ENCODE assay signal across 17 cellular contexts in genomic region chr6:125924697-125925358, GRCh38. TPM values are rescaled to one million over a fixed set of nuclear protein-coding genes. Genes with fewer than 3 reads are reported as not detected.
DNase-seq lines count a peak whose midpoint lies in the region; ATAC-seq, FAIRE-seq and TF ChIP-seq lines count a peak whose summit lies in the region.
"Had no signal": no experiment of that assay in that cellular context is flagged by ENCODE, and none has a peak within 500 bp of the region (broad histone marks: within the 10 kb centered on the region; RNA-seq: fewer than 3 reads in every experiment).

No MANE protein-coding gene starts in this region.

- no peak overlapping the region for H3K4me3 Mint-ChIP-seq in activated CD8-positive, alpha-beta T cell treated with anti-CD3 and anti-CD28 coated beads, Interleukin-2, amount 10 ng/mL, durations not matched to agents 7 days and 5 days
- H3K4me3 Mint-ChIP-seq in activated CD8-positive, alpha-beta T cell treated with anti-CD3 and anti-CD28 coated beads for 36 hours, result no peak overlapping the region
- H3K4me3 Mint-ChIP-seq in CD8-positive, alpha-beta memory T cell, result no peak overlapping the region
- no peak overlapping the region for H3K4me3 Mint-ChIP-seq in activated T-helper 1 cell treated with anti-CD3 and anti-CD28 coated beads, Interleukin-12 subunit alpha, Interleukin-12 subunit beta, Interleukin-2, Interleukin-4 antibody, amounts not matched to agents 30 ng/mL and 10 ng/mL and 1 ng/mL, durations not matched to agents 14 hours and 24 hours and 36 hours
- H3K4me3 Mint-ChIP-seq: activated B cell treated with CpG ODN at 0.5 μM for 24 hours; activated naive CD8-positive, alpha-beta T cell; neural crest cell; stimulated activated naive CD8-positive, alpha-beta T cell treated with anti-CD3 and anti-CD28 coated beads, Interleukin-15, amount 100 ng/mL, for 72 hours had no signal

- no peaks in the 10 kb centered on the region for H3K4me1 ChIP-seq in CD8-positive, alpha-beta memory T cell (ENCODE audit: insufficient read depth, low read length)
- no peaks in the 10 kb centered on the region for H3K4me1 ChIP-seq in kidney (ENCODE audit: control insufficient read depth in 1 of 2, insufficient read depth in 1 of 2, low read depth in 1 of 2, low read length in 2 of 2)

- CTCF ChIA-PET in activated CD8-positive, alpha-beta T cell treated with anti-CD3 and anti-CD28 coated beads, Interleukin-2, amount 10 ng/mL, durations not matched to agents 7 days and 5 days (lab: Charles Lee), result interaction anchor here (0.8 to 6.5 kb wide), 9 partner anchors 18 to 144 kb away, joined by 3 to 46 read pairs (median 5); partner anchors contain the start of genes HINT3 and NCOA7
- CTCF ChIA-PET in activated CD8-positive, alpha-beta T cell treated with anti-CD3 and anti-CD28 coated beads for 36 hours (lab: Charles Lee), result interaction anchor here (0.8 to 1.9 kb wide), 4 partner anchors 28 to 133 kb away, joined by 3 to 9 read pairs (median 4); partner anchors contain the start of gene HINT3
- CTCF ChIA-PET in CD8-positive, alpha-beta memory T cell (lab: Charles Lee), result interaction anchor here (1.5 to 2.9 kb wide), 2 partner anchors 31 to 133 kb away, joined by 4 to 9 read pairs; partner anchors contain the start of genes HINT3 and NCOA7

- peaks cover 41% of the 10 kb centered on the region for H3K4me1 Mint-ChIP-seq in activated CD8-positive, alpha-beta T cell treated with anti-CD3 and anti-CD28 coated beads, Interleukin-2, amount 10 ng/mL, durations not matched to agents 7 days and 5 days (ENCODE audit: low read depth)
- H3K4me1 Mint-ChIP-seq in activated CD8-positive, alpha-beta T cell treated with anti-CD3 and anti-CD28 coated beads for 36 hours (ENCODE audit: low read depth), result peaks cover 20% of the 10 kb centered on the region
- peaks cover 0 to 5% (median 2%) of the 10 kb centered on the region in 3 donors for H3K4me1 Mint-ChIP-seq in CD8-positive, alpha-beta memory T cell
- H3K4me1 Mint-ChIP-seq in activated T-helper 1 cell treated with anti-CD3 and anti-CD28 coated beads, Interleukin-12 subunit alpha, Interleukin-12 subunit beta, Interleukin-2, Interleukin-4 antibody, amounts not matched to agents 30 ng/mL and 10 ng/mL and 1 ng/mL, durations not matched to agents 14 hours and 24 hours and 36 hours (ENCODE audit: low read depth), result peaks cover 52% of the 10 kb centered on the region
- H3K4me1 Mint-ChIP-seq: neural crest cell had no signal

- H3K9me3 Mint-ChIP-seq in activated CD8-positive, alpha-beta T cell treated with anti-CD3 and anti-CD28 coated beads, Interleukin-2, amount 10 ng/mL, durations not matched to agents 7 days and 5 days (ENCODE audit: insufficient read depth), result no peaks in the 10 kb centered on the region
- H3K9me3 Mint-ChIP-seq in activated CD8-positive, alpha-beta T cell treated with anti-CD3 and anti-CD28 coated beads for 36 hours, result no peaks in the 10 kb centered on the region
- H3K9me3 Mint-ChIP-seq in CD8-positive, alpha-beta memory T cell, result no peaks in the 10 kb centered on the region
- no peaks in the 10 kb centered on the region for H3K9me3 Mint-ChIP-seq in activated T-helper 1 cell treated with anti-CD3 and anti-CD28 coated beads, Interleukin-12 subunit alpha, Interleukin-12 subunit beta, Interleukin-2, Interleukin-4 antibody, amounts not matched to agents 30 ng/mL and 10 ng/mL and 1 ng/mL, durations not matched to agents 14 hours and 24 hours and 36 hours
- H3K9me3 Mint-ChIP-seq: activated B cell treated with CpG ODN at 0.5 μM for 24 hours; neural crest cell; stimulated activated naive CD8-positive, alpha-beta T cell treated with anti-CD3 and anti-CD28 coated beads, Interleukin-15, amount 100 ng/mL, for 72 hours had no signal

- H3K27ac ChIP-seq in CD8-positive, alpha-beta memory T cell (ENCODE audit: low read depth, low read length), result peak overlapping the region; percentile 40
- peak overlapping the region; percentile 27 to 39 for H3K27ac ChIP-seq in kidney (ENCODE audit: low read depth in 2 of 2, low read length in 2 of 2)

- no peak for ATAC-seq in activated CD8-positive, alpha-beta T cell treated with anti-CD3 and anti-CD28 coated beads, Interleukin-2, amount 10 ng/mL, durations not matched to agents 7 days and 5 days
- ATAC-seq in activated CD8-positive, alpha-beta T cell treated with anti-CD3 and anti-CD28 coated beads for 36 hours, result no peak
- ATAC-seq in GM18873 (IDR thresholded peaks at IDR 0.05; ENCODE audit: low FRiP score, unreplicated experiment), result no peak
- no peak for ATAC-seq in HG03520 (IDR thresholded peaks at IDR 0.05; ENCODE audit: unreplicated experiment)

- no peak for DNase-seq in activated CD8-positive, alpha-beta T cell treated with anti-CD3 and anti-CD28 coated beads, Interleukin-2, amount 10 ng/mL, durations not matched to agents 7 days and 5 days
- DNase-seq in activated CD8-positive, alpha-beta T cell treated with anti-CD3 and anti-CD28 coated beads for 36 hours, result no peak
- DNase-seq in CD8-positive, alpha-beta memory T cell, result no peak
- DNase-seq in activated T-helper 1 cell treated with anti-CD3 and anti-CD28 coated beads, Interleukin-12 subunit alpha, Interleukin-12 subunit beta, Interleukin-2, Interleukin-4 antibody, amounts not matched to agents 30 ng/mL and 10 ng/mL and 1 ng/mL, durations not matched to agents 14 hours and 24 hours and 36 hours (ENCODE audit: low spot score), result no peak
- DNase-seq in kidney (no peak), NCI-H774 (lab: John Stamatoyannopoulos, UW) (no peak)
- DNase-seq: ACHN; activated B cell treated with CpG ODN at 0.5 μM for 24 hours; activated CD8-positive, alpha-beta memory T cell treated with anti-CD3 and anti-CD28 coated beads, Interleukin-2, amount 50 U/mL, for 4 hours; heart left ventricle; NCI-H2227 treated with DMSO at 0.1 percent for 48 hours; stimulated activated naive CD8-positive, alpha-beta T cell treated with anti-CD3 and anti-CD28 coated beads, Interleukin-15, amount 100 ng/mL, for 72 hours had no signal

- peak overlapping the region; percentile 81 for H3K27ac Mint-ChIP-seq in activated CD8-positive, alpha-beta T cell treated with anti-CD3 and anti-CD28 coated beads, Interleukin-2, amount 10 ng/mL, durations not matched to agents 7 days and 5 days
- H3K27ac Mint-ChIP-seq in activated CD8-positive, alpha-beta T cell treated with anti-CD3 and anti-CD28 coated beads for 36 hours, result no peak overlapping the region
- H3K27ac Mint-ChIP-seq in CD8-positive, alpha-beta memory T cell, result peak overlapping the region in 2 of 8 donors; percentile 12 to 69
- peak overlapping the region; percentile 35 for H3K27ac Mint-ChIP-seq in activated T-helper 1 cell treated with anti-CD3 and anti-CD28 coated beads, Interleukin-12 subunit alpha, Interleukin-12 subunit beta, Interleukin-2, Interleukin-4 antibody, amounts not matched to agents 30 ng/mL and 10 ng/mL and 1 ng/mL, durations not matched to agents 14 hours and 24 hours and 36 hours
- H3K27ac Mint-ChIP-seq: activated B cell treated with CpG ODN at 0.5 μM for 24 hours; activated naive CD8-positive, alpha-beta T cell; stimulated activated naive CD8-positive, alpha-beta T cell treated with anti-CD3 and anti-CD28 coated beads, Interleukin-15, amount 100 ng/mL, for 72 hours had no signal

- POLR2A ChIA-PET in activated CD8-positive, alpha-beta T cell treated with anti-CD3 and anti-CD28 coated beads, Interleukin-2, amount 10 ng/mL, durations not matched to agents 7 days and 5 days (lab: Charles Lee), result interaction anchor here (1.1 to 2.6 kb wide), 3 partner anchors 9 to 144 kb away, joined by 3 to 11 read pairs (median 3); partner anchors contain the start of gene NCOA7
- POLR2A ChIA-PET in activated CD8-positive, alpha-beta T cell treated with anti-CD3 and anti-CD28 coated beads for 36 hours (lab: Charles Lee), result interaction anchor here (1.0 kb wide), 1 partner anchor 10 kb away, joined by 3 read pairs; no protein-coding TSS in a partner anchor
- POLR2A ChIA-PET in CD8-positive, alpha-beta memory T cell (lab: Charles Lee), result no interaction called here

- no peak overlapping the region for H3K9ac ChIP-seq in kidney (ENCODE audit: low read length in 2 of 2)

- no peaks in the 10 kb centered on the region for H3K9me3 ChIP-seq in CD8-positive, alpha-beta memory T cell (ENCODE audit: low read length)
- no peaks in the 10 kb centered on the region for H3K9me3 ChIP-seq in kidney (ENCODE audit: control insufficient read depth in 1 of 2, low read length in 2 of 2)
- H3K9me3 ChIP-seq: heart left ventricle had no signal

- no peak for FAIRE-seq in kidney (lab: Jason Lieb, UNC)
- FAIRE-seq: urothelium cell line had no signal

- H3K4me3 ChIP-seq in CD8-positive, alpha-beta memory T cell (ENCODE audit: low read length), result no peak overlapping the region
- H3K4me3 ChIP-seq in kidney (ENCODE audit: low read length in 2 of 2), result no peak overlapping the region
- H3K4me3 ChIP-seq: heart left ventricle had no signal

- H3K36me3 ChIP-seq in CD8-positive, alpha-beta memory T cell (ENCODE audit: insufficient read depth, low read length), result peaks cover 19% of the 10 kb centered on the region
- peaks cover 41 to 61% of the 10 kb centered on the region in 2 donors for H3K36me3 ChIP-seq in kidney (ENCODE audit: control insufficient read depth in 1 of 2, insufficient read depth in 2 of 2, low read length in 2 of 2)

- TF ChIP-seq CTCF in activated CD8-positive, alpha-beta T cell treated with anti-CD3 and anti-CD28 coated beads for 36 hours (IDR thresholded peaks at IDR 0.05), result no peak
- TF ChIP-seq CTCF in kidney (IDR thresholded peaks at IDR 0.05; ENCODE audit: borderline replicate concordance, extremely low read depth, insufficient read depth), result no peak

- no peaks in the 10 kb centered on the region for H3K27me3 Mint-ChIP-seq in activated CD8-positive, alpha-beta T cell treated with anti-CD3 and anti-CD28 coated beads, Interleukin-2, amount 10 ng/mL, durations not matched to agents 7 days and 5 days (ENCODE audit: low read depth)
- H3K27me3 Mint-ChIP-seq in activated CD8-positive, alpha-beta T cell treated with anti-CD3 and anti-CD28 coated beads for 36 hours, result no peaks in the 10 kb centered on the region
- no peaks in the 10 kb centered on the region for H3K27me3 Mint-ChIP-seq in CD8-positive, alpha-beta memory T cell
- no peaks in the 10 kb centered on the region for H3K27me3 Mint-ChIP-seq in activated T-helper 1 cell treated with anti-CD3 and anti-CD28 coated beads, Interleukin-12 subunit alpha, Interleukin-12 subunit beta, Interleukin-2, Interleukin-4 antibody, amounts not matched to agents 30 ng/mL and 10 ng/mL and 1 ng/mL, durations not matched to agents 14 hours and 24 hours and 36 hours (ENCODE audit: insufficient read depth)
- H3K27me3 Mint-ChIP-seq: activated B cell treated with CpG ODN at 0.5 μM for 24 hours; activated naive CD8-positive, alpha-beta T cell; stimulated activated naive CD8-positive, alpha-beta T cell treated with anti-CD3 and anti-CD28 coated beads, Interleukin-15, amount 100 ng/mL, for 72 hours had no signal

- H3K36me3 Mint-ChIP-seq in activated CD8-positive, alpha-beta T cell treated with anti-CD3 and anti-CD28 coated beads, Interleukin-2, amount 10 ng/mL, durations not matched to agents 7 days and 5 days (ENCODE audit: low read depth), result peaks cover 72% of the 10 kb centered on the region
- H3K36me3 Mint-ChIP-seq in activated CD8-positive, alpha-beta T cell treated with anti-CD3 and anti-CD28 coated beads for 36 hours (ENCODE audit: low read depth), result peaks cover 54% of the 10 kb centered on the region
- peaks cover 12 to 79% (median 33%) of the 10 kb centered on the region in 3 donors for H3K36me3 Mint-ChIP-seq in CD8-positive, alpha-beta memory T cell
- H3K36me3 Mint-ChIP-seq in activated T-helper 1 cell treated with anti-CD3 and anti-CD28 coated beads, Interleukin-12 subunit alpha, Interleukin-12 subunit beta, Interleukin-2, Interleukin-4 antibody, amounts not matched to agents 30 ng/mL and 10 ng/mL and 1 ng/mL, durations not matched to agents 14 hours and 24 hours and 36 hours (ENCODE audit: low read depth), result peaks cover 59% of the 10 kb centered on the region

- intact Hi-C loops in activated CD8-positive, alpha-beta T cell treated with anti-CD3 and anti-CD28 coated beads for 36 hours (cut with micrococcal nuclease), result no loop called here
- intact Hi-C loops in activated T-helper 1 cell treated with anti-CD3 and anti-CD28 coated beads, Interleukin-12 subunit alpha, Interleukin-12 subunit beta, Interleukin-2, Interleukin-4 antibody, amounts not matched to agents 30 ng/mL and 10 ng/mL and 1 ng/mL, durations not matched to agents 14 hours and 24 hours and 36 hours (cut with micrococcal nuclease), result no loop called here
- intact Hi-C loops in kidney (cut with DNase I), result no loop called here

- H3K27me3 ChIP-seq in CD8-positive, alpha-beta memory T cell (ENCODE audit: insufficient read depth, low read length, poor library complexity, severe bottlenecking), result no peaks in the 10 kb centered on the region
- H3K27me3 ChIP-seq: heart left ventricle had no signal

RNA-seq across cellular contexts. Expression of gene HINT3, which starts 31.7 kb away (rescaled TPM):
- 1 to 10 TPM; 8.0 to 9.1 TPM for total RNA-seq in activated CD8-positive, alpha-beta T cell treated with anti-CD3 and anti-CD28 coated beads, Interleukin-2, amount 10 ng/mL, durations not matched to agents 7 days and 5 days
- total RNA-seq in activated CD8-positive, alpha-beta T cell treated with anti-CD3 and anti-CD28 coated beads for 36 hours, result 1 to 10 TPM; 8.5 to 8.6 TPM
- total RNA-seq in CD8-positive, alpha-beta memory T cell, result 10 to 100 TPM; 12.1 to 12.8 TPM
- 10.4 TPM for polyA plus RNA-seq in CD8-positive, alpha-beta memory T cell
- 9.4 and 9.6 TPM in 2 replicates for total RNA-seq in activated T-helper 1 cell treated with anti-CD3 and anti-CD28 coated beads, Interleukin-12 subunit alpha, Interleukin-12 subunit beta, Interleukin-2, Interleukin-4 antibody, amounts not matched to agents 30 ng/mL and 10 ng/mL and 1 ng/mL, durations not matched to agents 14 hours and 24 hours and 36 hours
- 21.4 TPM for total RNA-seq in kidney
- polyA plus RNA-seq in kidney (ENCODE audit: insufficient read depth, low read depth, low replicate concordance), result 18.9 TPM
